ENCODE assay signal across 16 cellular contexts in genomic region chr12:96091833-96092232, GRCh38. TPM values are rescaled to one million over a fixed set of nuclear protein-coding genes. Genes with fewer than 3 reads are reported as not detected.
DNase-seq lines count a peak whose midpoint lies in the region; ATAC-seq and TF ChIP-seq lines count a peak whose summit lies in the region.
"Had no signal": no experiment of that assay in that cellular context is flagged by ENCODE, and none has a peak within 500 bp of the region (broad histone marks: within the 10 kb centered on the region; RNA-seq: fewer than 3 reads in every experiment).

No MANE protein-coding gene starts in this region.

- H3K27me3 ChIP-seq in brain microvascular endothelial cell (replicated peaks): no peaks in the 10 kb centered on the region

- in situ Hi-C loops in brain microvascular endothelial cell (cut with HindIII; ENCODE audit: low pct_ligation_motif_present, low sequenced_read_pairs): no loop called here

- H3K9me3 Mint-ChIP-seq in effector memory CD8-positive, alpha-beta T cell: peaks cover 0 to 3% of the 10 kb centered on the region in 2 donors

- no peak overlapping the region for H3K27ac ChIP-seq in brain microvascular endothelial cell
- H3K27ac ChIP-seq: psoas muscle, SK-N-MC, thoracic aorta had no signal

- peaks cover 7 to 16% of the 10 kb centered on the region in 2 donors for H3K4me1 Mint-ChIP-seq in effector memory CD8-positive, alpha-beta T cell (ENCODE audit: low read depth in 2 of 2)

- no peak overlapping the region for H3K4me3 Mint-ChIP-seq in effector memory CD8-positive, alpha-beta T cell

- ATAC-seq in effector memory CD8-positive, alpha-beta T cell (replicated peaks): no peak
- ATAC-seq: psoas muscle had no signal

- peak; percentile 30 for DNase-seq in SIG-M5 treated with dmso at 0.1 percent for 504 hours (lab: John Stamatoyannopoulos, UW; ENCODE audit: unreplicated experiment)
- no peak for DNase-seq in SIG-M5 (lab: John Stamatoyannopoulos, UW)
- peak; percentile 19 for DNase-seq in M059J (ENCODE audit: low read depth)
- no peak for DNase-seq in brain microvascular endothelial cell
- DNase-seq in retinal pigment epithelial cell (ENCODE audit: low read depth): no peak
- DNase-seq in central memory CD4-positive, alpha-beta T cell: no peak
- DNase-seq in effector memory CD8-positive, alpha-beta T cell: no peak
- no peak for DNase-seq in HK-2 (ENCODE audit: unreplicated experiment)
- DNase-seq: activated effector memory CD4-positive, alpha-beta T cell treated with anti-CD3 and anti-CD28 coated beads, Interleukin-2, amount 50 U/mL, for 16 hours; effector memory CD4-positive, alpha-beta T cell; kidney; NCI-H187 treated with DMSO at 0.1 percent for 48 hours; NCI-H524 treated with DMSO at 0.1 percent for 48 hours; psoas muscle had no signal

- no peak overlapping the region for H3K4me3 ChIP-seq in brain microvascular endothelial cell (ENCODE audit: low read depth, low read length)
- H3K4me3 ChIP-seq in retinal pigment epithelial cell (ENCODE audit: low read length): no peak overlapping the region
- H3K4me3 ChIP-seq: psoas muscle, SK-N-MC, thoracic aorta had no signal

- H3K36me3 ChIP-seq in brain microvascular endothelial cell (replicated peaks): no peaks in the 10 kb centered on the region
- H3K36me3 ChIP-seq: thoracic aorta had no signal

- no peaks in the 10 kb centered on the region for H3K36me3 Mint-ChIP-seq in effector memory CD8-positive, alpha-beta T cell (ENCODE audit: insufficient read depth)

- H3K27ac Mint-ChIP-seq in effector memory CD8-positive, alpha-beta T cell: no peak overlapping the region

- TF ChIP-seq CTCF in brain microvascular endothelial cell (IDR thresholded peaks at IDR 0.05; ENCODE audit: low read depth, low read length, missing control alignments) (peak; percentile 50), retinal pigment epithelial cell (conservative IDR thresholded peaks at IDR 0.05; ENCODE audit: low read depth, low read length) (peak; percentile 23)

- no peaks in the 10 kb centered on the region for H3K27me3 Mint-ChIP-seq in effector memory CD8-positive, alpha-beta T cell

RNA-seq across cellular contexts. Expression of gene LTA4H, which starts 56.4 kb away (rescaled TPM):
- 39.8 and 51.4 TPM in 2 replicates for total RNA-seq in M059J (2014; rRNA removed; shearing (Covaris generic))

Comparison
In these comparisons a context has a peak if more than half of its experiments do, and no peak if none do; other contexts are left out.
1. DNase-seq: peak in SIG-M5 treated with dmso at 0.1 percent for 504 hours (single experiment) and M059J (single experiment); none in SIG-M5 (single experiment), brain microvascular endothelial cell (single experiment), retinal pigment epithelial cell (single experiment), central memory CD4-positive, alpha-beta T cell (single experiment), effector memory CD8-positive, alpha-beta T cell (0 of 3) and HK-2 (single experiment).